10 cellular contexts compared by ENCODE assay signal in genomic region chr5:43044181-43044914, GRCh38. TPM values are rescaled to one million over a fixed set of nuclear protein-coding genes. Genes with fewer than 3 reads are reported as not detected.
DNase-seq lines count a peak whose midpoint lies in the region; ATAC-seq, FAIRE-seq and TF ChIP-seq lines count a peak whose summit lies in the region.
"Had no signal": no experiment of that assay in that cellular context is flagged by ENCODE, and none has a peak within 500 bp of the region (broad histone marks: within the 10 kb centered on the region; RNA-seq: fewer than 3 reads in every experiment).

No MANE protein-coding gene starts in this region.

- peak overlapping the region; percentile 72 for H3K4me2 ChIP-seq in endothelial cell of umbilical vein (ENCODE audit: insufficient read depth, low read length)
- no peak overlapping the region for H3K4me2 ChIP-seq in Karpas-422 (ENCODE audit: low read depth, low read length, poor library complexity, severe bottlenecking)

- no TSS peak for BruUV-seq in endothelial cell of umbilical vein (replicated peaks; lab: Mats Ljungman, UMichigan)

- H3K4me1 ChIP-seq in endothelial cell of umbilical vein (ENCODE audit: control insufficient read depth, extremely low read depth, insufficient read depth, low read length) (peaks cover 25% of the 10 kb centered on the region), Karpas-422 (ENCODE audit: low read length) (peaks cover 21% of the 10 kb centered on the region)

- no peaks in the 10 kb centered on the region for H3K9me1 ChIP-seq in endothelial cell of umbilical vein (replicated peaks; ENCODE audit: control insufficient read depth, extremely low read depth, insufficient read depth, low read length)

- peak overlapping the region; percentile 64 for H3K4me3 Mint-ChIP-seq in nephron progenitor cell

- no peak overlapping the region for H3K27ac Mint-ChIP-seq in nephron progenitor cell

- H4K20me1 ChIP-seq in endothelial cell of umbilical vein (replicated peaks; ENCODE audit: control insufficient read depth, extremely low read depth, insufficient read depth, low read length) (no peaks in the 10 kb centered on the region), Karpas-422 (ENCODE audit: insufficient read depth, low read depth, low read length) (no peaks in the 10 kb centered on the region)

- intact Hi-C loops in endothelial cell of umbilical vein (cut with micrococcal nuclease), result loop anchor here (1.0 kb wide), 1 partner anchor 12 kb away; no protein-coding TSS in a partner anchor

- POLR2A ChIA-PET in endothelial cell of umbilical vein (lab: Charles Lee), result no interaction called here

- H3K9ac ChIP-seq in endothelial cell of umbilical vein (replicated peaks; ENCODE audit: extremely low read depth, insufficient read depth, low read length), result peak overlapping the region; percentile 11
- no peak overlapping the region for H3K9ac ChIP-seq in Karpas-422 (ENCODE audit: low read length)

- DNase-seq in AG09309 (ENCODE audit: low read depth), result no peak
- DNase-seq in endothelial cell of umbilical vein (ENCODE audit: low read depth, low spot score), result peak; percentile 89
- peak; percentile 49 for DNase-seq in nephron progenitor cell
- DNase-seq in superior temporal gyrus (ENCODE audit: extremely low spot score), result no peak
- DNase-seq in Karpas-422, result no peak
- no peak for DNase-seq in AML-193 (lab: John Stamatoyannopoulos, UW)
- DNase-seq: DMS79 treated with DMSO at 0.1 percent for 48 hours, kidney had no signal

- dilution Hi-C loops in endothelial cell of umbilical vein (cut with MboI; ENCODE audit: extremely low pct_ligation_motif_present, low sequenced_read_pairs), result no loop called here

- CTCF ChIA-PET in endothelial cell of umbilical vein (lab: Charles Lee), result interaction anchor here (1.0 to 5.7 kb wide), 6 partner anchors 21 to 440 kb away, joined by 3 to 140 read pairs (median 32); partner anchors contain the start of gene TMEM267

- peaks cover under 1% of the 10 kb centered on the region for H3K36me3 Mint-ChIP-seq in nephron progenitor cell (ENCODE audit: low read depth)

- peaks cover 71% of the 10 kb centered on the region for H3K27me3 Mint-ChIP-seq in nephron progenitor cell (ENCODE audit: low read depth, poor library complexity)

- peak overlapping the region; percentile 80 for H3K27ac ChIP-seq in KOPT-K1 (ENCODE audit: low read depth, low read length, poor library complexity, severe bottlenecking)
- H3K27ac ChIP-seq in endothelial cell of umbilical vein (ENCODE audit: insufficient read depth, low read depth, low read length), result peak overlapping the region; percentile 6
- H3K27ac ChIP-seq in Karpas-422 (ENCODE audit: low read length), result no peak overlapping the region

- H3K27me3 ChIP-seq in endothelial cell of umbilical vein (ENCODE audit: control insufficient read depth in 2 of 2, insufficient read depth in 2 of 2, low read length in 2 of 2) (no peaks in the 10 kb centered on the region), Karpas-422 (ENCODE audit: low read length) (no peaks in the 10 kb centered on the region)

- H3K79me2 ChIP-seq in endothelial cell of umbilical vein (ENCODE audit: control insufficient read depth, insufficient read depth, low read length), result peaks cover 29% of the 10 kb centered on the region
- peaks cover 2% of the 10 kb centered on the region; the same call in 1 of the 2 replicates for H3K79me2 ChIP-seq in Karpas-422 (ENCODE audit: low read length)

- TF ChIP-seq POLR2A in endothelial cell of umbilical vein (IDR thresholded peaks at IDR 0.05; ENCODE audit: low read depth, low read length), result no peak

- H3K9me3 Mint-ChIP-seq in nephron progenitor cell, result no peaks in the 10 kb centered on the region

- ATAC-seq in GM18511 (IDR thresholded peaks at IDR 0.05; ENCODE audit: unreplicated experiment), result no peak

- TF ChIP-seq CTCF in AG09309 (IDR thresholded peaks at IDR 0.05; ENCODE audit: control insufficient read depth, insufficient read depth, low read depth, low read length, missing control alignments) (no peak), endothelial cell of umbilical vein (IDR thresholded peaks at IDR 0.05; ENCODE audit: extremely low read depth in 1 of 2, insufficient read depth in 1 of 2, low read depth in 1 of 2, low read length in 2 of 2) (no peak), nephron progenitor cell (IDR thresholded peaks at IDR 0.05) (no peak)

- no peaks in the 10 kb centered on the region for H3K9me2 ChIP-seq in Karpas-422 (replicated peaks; ENCODE audit: insufficient read depth, low read length)

- H2AFZ ChIP-seq in endothelial cell of umbilical vein (ENCODE audit: low read depth, low read length) (peak overlapping the region; percentile 2), Karpas-422 (ENCODE audit: low read length) (no peak overlapping the region)

- H3K4me3 ChIP-seq in AG09309 (ENCODE audit: control insufficient read depth, low read depth, low read length) (peak overlapping the region; percentile 41), endothelial cell of umbilical vein (replicated peaks in 1 of 3; ENCODE audit: insufficient read depth in 1 of 3, low read depth in 1 of 3, low read length in 3 of 3) (peak overlapping the region in 2 of 3 experiments; percentile 20 to 37), Karpas-422 (ENCODE audit: low read length) (no peak overlapping the region)

- H3K9me3 ChIP-seq in KOPT-K1 (ENCODE audit: insufficient read depth, low read length, poor library complexity, severe bottlenecking) (no peaks in the 10 kb centered on the region), endothelial cell of umbilical vein (replicated peaks; ENCODE audit: control insufficient read depth, insufficient read depth, low read length) (no peaks in the 10 kb centered on the region), Karpas-422 (ENCODE audit: low read length) (no peaks in the 10 kb centered on the region)

- FAIRE-seq in endothelial cell of umbilical vein (lab: Jason Lieb, UNC), result peak; percentile 90

- peaks cover 56% of the 10 kb centered on the region for H3K4me1 Mint-ChIP-seq in nephron progenitor cell

- H3K36me3 ChIP-seq in KOPT-K1 (ENCODE audit: insufficient read depth, low read length), result no peaks in the 10 kb centered on the region
- no peaks in the 10 kb centered on the region for H3K36me3 ChIP-seq in endothelial cell of umbilical vein (ENCODE audit: control insufficient read depth in 2 of 2, extremely low read depth in 1 of 2, insufficient read depth in 2 of 2, low read length in 2 of 2)
- H3K36me3 ChIP-seq in Karpas-422 (ENCODE audit: insufficient read depth, low read length), result no peaks in the 10 kb centered on the region

TF ChIP-seq in endothelial cell of umbilical vein, 7 proteins besides CTCF, POLR2A, EP300 and RAD21:
- TF ChIP-seq FOS (IDR thresholded peaks at IDR 0.05; ENCODE audit: borderline replicate concordance, insufficient read depth, low read length) (no peak), JUN (IDR thresholded peaks at IDR 0.05; ENCODE audit: borderline replicate concordance, insufficient read depth, insufficient read length, low read depth) (peak; percentile 17), MYC (IDR thresholded peaks at IDR 0.05; ENCODE audit: low read depth, low read length) (no peak), EZH2 (IDR thresholded peaks at IDR 0.05; ENCODE audit: borderline replicate concordance, low read depth, low read length, severe bottlenecking) (no peak), POLR2AphosphoS5 (IDR thresholded peaks at IDR 0.05; ENCODE audit: insufficient read depth, low read depth, low read length) (peak; percentile 62), GATA2 (IDR thresholded peaks at IDR 0.05; ENCODE audit: insufficient read depth, insufficient read length, low read depth, low read length) (no peak)
- TF ChIP-seq, protein P1, sequence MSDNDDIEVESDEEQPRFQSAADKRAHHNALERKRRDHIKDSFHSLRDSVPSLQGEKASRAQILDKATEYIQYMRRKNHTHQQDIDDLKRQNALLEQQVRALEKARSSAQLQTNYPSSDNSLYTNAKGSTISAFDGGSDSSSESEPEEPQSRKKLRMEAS (IDR thresholded peaks at IDR 0.05; ENCODE audit: insufficient read depth, insufficient read length), result no peak

RNA-seq across cellular contexts. Expression of gene ANXA2R, which starts 4.2 kb away (rescaled TPM):
- 6.6 and 8.1 TPM in 2 replicates for total RNA-seq in endothelial cell of umbilical vein
- 10.4 and 11.1 TPM in 2 replicates for polyA plus RNA-seq in endothelial cell of umbilical vein
- 8.6 and 9.1 TPM in 2 replicates for polyA plus RNA-seq in endothelial cell of umbilical vein (2011; cell fraction: cytosol; rRNA removed)
- polyA plus RNA-seq in endothelial cell of umbilical vein (2011; cell fraction: nucleus; rRNA removed), result 6.8 and 7.3 TPM in 2 replicates
- 3.9 and 4.3 TPM in 2 replicates for polyA plus RNA-seq in endothelial cell of umbilical vein (2012)
- polyA minus RNA-seq in endothelial cell of umbilical vein, result 7.2 and 7.3 TPM in 2 replicates
- 1.2 TPM for polyA minus RNA-seq in endothelial cell of umbilical vein (2011; cell fraction: cytosol; rRNA and poly(A)+ RNA removed)
- 12.9 and 14.0 TPM in 2 replicates for polyA minus RNA-seq in endothelial cell of umbilical vein (2011; cell fraction: nucleus; rRNA and poly(A)+ RNA removed)
- total RNA-seq in Karpas-422 (2014; rRNA removed; shearing (Covaris generic); ENCODE audit: low replicate concordance), result 9.0 and 15.3 TPM in 2 replicates

Comparison
In these comparisons a context has a peak if more than half of its experiments do, and no peak if none do; other contexts are left out.
1. DNase-seq: peak in endothelial cell of umbilical vein (single experiment) and nephron progenitor cell (single experiment); none in AG09309 (single experiment), superior temporal gyrus (single experiment), Karpas-422 (single experiment) and AML-193 (0 of 2).